Comparison of ENCODE assay signal across 18 cellular contexts in the genomic region with DNA sequence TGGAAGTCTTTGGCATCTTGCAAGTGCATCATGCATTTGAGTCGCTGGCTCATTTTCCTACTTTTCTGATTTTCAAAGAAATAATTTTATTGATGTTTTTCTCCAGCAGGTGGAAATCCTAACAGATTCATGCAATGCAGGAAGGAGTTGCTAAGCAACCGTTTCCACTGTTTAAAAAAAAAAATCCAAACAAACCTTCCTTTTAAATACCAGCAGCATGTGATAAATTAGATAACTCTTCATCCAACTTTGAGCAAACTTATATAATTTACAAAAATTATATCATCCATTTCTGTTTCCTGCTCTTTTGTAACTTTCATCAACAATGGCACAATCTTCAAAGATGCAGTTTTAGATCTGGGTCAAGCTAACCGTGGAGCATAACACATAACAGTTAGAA.
DNase-seq lines count a peak whose midpoint lies in the region; ATAC-seq and TF ChIP-seq lines count a peak whose summit lies in the region.
"Had no signal": no experiment of that assay in that cellular context is flagged by ENCODE, and none has a peak within 500 bp of the region (broad histone marks: within the 10 kb centered on the region; RNA-seq: fewer than 3 reads in every experiment).

No MANE protein-coding gene starts in this region.

- peak; percentile 2 for DNase-seq in NCI-H748 (lab: John Stamatoyannopoulos, UW; ENCODE audit: unreplicated experiment)
- no peak for DNase-seq in NCI-H748 treated with DMSO at 0.1 percent for 48 hours (lab: John Stamatoyannopoulos, UW)
- DNase-seq in astrocyte of the spinal cord (ENCODE audit: low read depth, low spot score), result peak; percentile 15
- peak; percentile 11 for DNase-seq in fibroblast of villous mesenchyme (ENCODE audit: low read depth)
- DNase-seq in left colon, result no peak
- no peak for DNase-seq in islet precursor cell
- DNase-seq: CD8-positive, alpha-beta memory T cell; DMS 273 treated with DMSO at 0.1 percent for 48 hours; EL; Karpas-422; NCI-H1105 treated with DMSO at 0.1 percent for 48 hours; NCI-H1694 treated with DMSO at 0.1 percent for 48 hours; NCI-H2107; NCI-H446; NCI-H69; SJCRH30 had no signal

- no peak for TF ChIP-seq POLR2A in GM18505 (IDR thresholded peaks at IDR 0.05; ENCODE audit: borderline replicate concordance, extremely low read depth, insufficient read depth, insufficient read length)

- no peak for TF ChIP-seq CTCF in astrocyte of the spinal cord (IDR thresholded peaks at IDR 0.05; ENCODE audit: low read depth, low read length)
- TF ChIP-seq CTCF in fibroblast of villous mesenchyme (IDR thresholded peaks at IDR 0.05; ENCODE audit: insufficient read depth, low read depth, low read length), result no peak

- intact Hi-C loops in left colon (cut with DNase I, micrococcal nuclease), result no loop called here

- in situ Hi-C loops in astrocyte of the spinal cord (cut with HindIII; ENCODE audit: low sequenced_read_pairs), result no loop called here

- ATAC-seq in GM18505 (IDR thresholded peaks at IDR 0.05; ENCODE audit: unreplicated experiment), result no peak
- no peak for ATAC-seq in left colon

- H3K4me3 ChIP-seq in astrocyte of the spinal cord (ENCODE audit: low read depth, low read length) (no peak overlapping the region), fibroblast of villous mesenchyme (ENCODE audit: low read depth, low read length) (no peak overlapping the region)
- H3K4me3 ChIP-seq: BLaER1 treated with 17β-estradiol and CSF1 and Interleukin-3, amounts not matched to agents 10 nM and 100 nM; SJCRH30 had no signal

Comparison
In these comparisons a context has a peak if more than half of its experiments do, and no peak if none do; other contexts are left out.
1. DNase-seq: peak in NCI-H748 (single experiment), astrocyte of the spinal cord (single experiment) and fibroblast of villous mesenchyme (single experiment); none in NCI-H748 treated with DMSO at 0.1 percent for 48 hours (single experiment), left colon (0 of 2) and islet precursor cell (single experiment).